Comparison of ENCODE assay signal across 1 cellular context in the genomic region with DNA sequence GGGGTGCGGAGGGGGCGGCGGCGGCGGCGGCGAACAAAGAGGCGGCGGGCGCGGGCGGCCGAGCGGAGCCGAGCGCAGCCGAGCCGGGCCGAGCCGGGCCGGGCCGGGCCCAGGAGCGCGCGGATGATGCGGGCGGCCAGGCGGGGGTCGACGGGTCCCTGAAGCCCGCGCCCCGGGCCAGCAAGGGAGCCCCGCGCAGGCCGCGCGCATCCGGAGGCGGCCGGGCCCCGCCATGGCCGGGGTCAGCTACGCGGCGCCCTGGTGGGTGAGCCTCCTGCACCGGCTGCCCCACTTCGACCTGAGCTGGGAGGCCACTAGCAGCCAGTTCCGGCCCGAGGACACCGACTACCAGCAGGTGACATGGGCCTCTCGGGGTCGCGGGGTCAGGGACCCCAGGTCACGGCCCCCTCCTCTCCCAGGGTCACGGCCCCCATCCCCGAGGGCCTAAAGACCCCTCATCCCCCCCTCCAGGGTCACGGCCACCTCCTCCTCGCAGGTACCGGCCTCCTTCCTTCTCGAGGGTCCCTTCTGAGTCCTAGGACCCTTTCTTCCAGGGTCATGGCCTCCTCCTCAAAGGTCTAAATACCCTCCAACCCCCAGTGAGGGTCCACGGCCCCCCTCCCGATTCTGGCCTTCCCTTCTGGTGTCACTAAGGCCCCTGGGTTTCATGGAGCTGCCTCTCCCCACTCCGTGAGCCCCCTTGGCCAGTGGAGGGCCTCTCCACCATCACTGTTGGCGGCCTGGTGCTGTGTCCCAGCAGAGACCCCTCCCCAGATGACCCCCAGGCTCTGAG.
TF ChIP-seq lines count a peak whose summit lies in the region.

Gene TTYH3 (plus strand): TSS at position 63 of the 793 bp plus-strand sequence. CDS start 170 bp downstream, at position 233.

TF ChIP-seq in H1, 55 proteins besides CTCF, POLR2A, EP300 and RAD21:
- TF ChIP-seq GTF2F1 (IDR thresholded peaks at IDR 0.05; ENCODE audit: borderline replicate concordance, low read depth, low read length) (no peak), BACH1 (IDR thresholded peaks at IDR 0.05; ENCODE audit: low read length) (no peak), TAF1 (IDR thresholded peaks at IDR 0.05; ENCODE audit: low read depth, low read length) (0 out of 2 replicates have a peak, but pooled peaks have one; percentile 48), USF2 (IDR thresholded peaks at IDR 0.05; ENCODE audit: low read length) (no peak), TCF12 (IDR thresholded peaks at IDR 0.05; ENCODE audit: low read depth, low read length) (no peak), RXRA (IDR thresholded peaks at IDR 0.05; ENCODE audit: insufficient read depth, low read depth, low read length) (no peak), CBX8 (IDR thresholded peaks at IDR 0.05; ENCODE audit: borderline replicate concordance, low read depth, low read length) (no peak), BCL11A (IDR thresholded peaks at IDR 0.05; ENCODE audit: low read depth in 2 of 2, low read length in 2 of 2) (no peak), EGR1 (IDR thresholded peaks at IDR 0.05; ENCODE audit: borderline replicate concordance, low read depth, low read length) (no peak), GABPA (IDR thresholded peaks at IDR 0.05; ENCODE audit: borderline replicate concordance, insufficient read depth, low read length) (no peak), PHF8 (conservative IDR thresholded peaks at IDR 0.05; ENCODE audit: low read depth, low read length) (peak; percentile 60), SIN3A (conservative IDR thresholded peaks at IDR 0.05 in 1 of 2, IDR thresholded peaks at IDR 0.05 in 1 of 2; ENCODE audit: low read depth in 1 of 2, low read length in 2 of 2) (peak in 1 of 2 experiments; percentile 23; a peak in 1 of 4 replicates), CHD1 (IDR thresholded peaks at IDR 0.05; ENCODE audit: low read depth, low read length) (no peak), SUZ12 (IDR thresholded peaks at IDR 0.05; ENCODE audit: low read length) (no peak), JUND (IDR thresholded peaks at IDR 0.05; ENCODE audit: low read length) (no peak), NRF1 (IDR thresholded peaks at IDR 0.05; ENCODE audit: low read depth, low read length) (no peak), SP1 (IDR thresholded peaks at IDR 0.05; ENCODE audit: low read depth, low read length) (no peak), SRF (IDR thresholded peaks at IDR 0.05; ENCODE audit: low read depth, low read length) (no peak), NANOG (IDR thresholded peaks at IDR 0.05; ENCODE audit: insufficient read depth, low read depth, low read length, poor library complexity, severe bottlenecking) (no peak), KDM4A (IDR thresholded peaks at IDR 0.05; ENCODE audit: low read depth, low read length, severe bottlenecking) (peak; percentile 45), SP4 (IDR thresholded peaks at IDR 0.05; ENCODE audit: low read length) (no peak), KDM1A (IDR thresholded peaks at IDR 0.05; ENCODE audit: borderline replicate concordance, low read length) (no peak), ASH2L (IDR thresholded peaks at IDR 0.05; ENCODE audit: low read length) (no peak)
- TF ChIP-seq, protein P1, sequence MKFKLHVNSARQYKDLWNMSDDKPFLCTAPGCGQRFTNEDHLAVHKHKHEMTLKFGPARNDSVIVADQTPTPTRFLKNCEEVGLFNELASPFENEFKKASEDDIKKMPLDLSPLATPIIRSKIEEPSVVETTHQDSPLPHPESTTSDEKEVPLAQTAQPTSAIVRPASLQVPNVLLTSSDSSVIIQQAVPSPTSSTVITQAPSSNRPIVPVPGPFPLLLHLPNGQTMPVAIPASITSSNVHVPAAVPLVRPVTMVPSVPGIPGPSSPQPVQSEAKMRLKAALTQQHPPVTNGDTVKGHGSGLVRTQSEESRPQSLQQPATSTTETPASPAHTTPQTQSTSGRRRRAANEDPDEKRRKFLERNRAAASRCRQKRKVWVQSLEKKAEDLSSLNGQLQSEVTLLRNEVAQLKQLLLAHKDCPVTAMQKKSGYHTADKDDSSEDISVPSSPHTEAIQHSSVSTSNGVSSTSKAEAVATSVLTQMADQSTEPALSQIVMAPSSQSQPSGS (IDR thresholded peaks at IDR 0.05; ENCODE audit: low read length) = no peak
TF ChIP-seq in H1: peak in this region for 4.
